In genomic region chr11:73327812-73328364, GRCh38 we compare ENCODE assay signal across 19 cellular contexts. TPM values are rescaled to one million over a fixed set of nuclear protein-coding genes. Genes with fewer than 3 reads are reported as not detected.
A peak's percentile ranks its signal among the peaks of the same experiment; 100 is the strongest.
DNase-seq lines count a peak whose midpoint lies in the region; ATAC-seq and TF ChIP-seq lines count a peak whose summit lies in the region.
"Had no signal": no experiment of that assay in that cellular context is flagged by ENCODE, and none has a peak within 500 bp of the region (broad histone marks: within the 10 kb centered on the region; RNA-seq: fewer than 3 reads in every experiment).

No MANE protein-coding gene starts in this region.

- in situ Hi-C loops in IMR-90 (cut with MboI; ENCODE audit: low sequenced_read_pairs), result no loop called here

- H4K20me1 ChIP-seq in IMR-90 (ENCODE audit: insufficient read depth, low read length) (peaks cover 71% of the 10 kb centered on the region), neural progenitor cell (ENCODE audit: low read depth) (peaks cover 42% of the 10 kb centered on the region), H9 (ENCODE audit: control insufficient read depth, insufficient read depth, insufficient read length) (no peaks in the 10 kb centered on the region)

- no peaks in the 10 kb centered on the region for H3K23me2 ChIP-seq in H9 (ENCODE audit: insufficient read length, low read depth, low read length, poor library complexity, severe bottlenecking)

- 0 out of 2 replicates have a peak overlapping the region, but pooled peaks have one; percentile 7 for H3K27ac ChIP-seq in IMR-90 (ENCODE audit: insufficient read depth, low read length)
- peak overlapping the region; percentile 33 for H3K27ac ChIP-seq in neural progenitor cell
- peak overlapping the region; percentile 98 to 100 for H3K27ac ChIP-seq in thoracic aorta
- no peak overlapping the region for H3K27ac ChIP-seq in H9 (ENCODE audit: insufficient read length, low read depth, low read length)
- H3K27ac ChIP-seq: ovary, SJCRH30 had no signal

- H3K27me3 Mint-ChIP-seq in brain (peaks cover 3% of the 10 kb centered on the region), neural progenitor cell (ENCODE audit: insufficient read depth, low read depth) (peaks cover 13% of the 10 kb centered on the region), H9 (ENCODE audit: low read depth) (peaks cover 58% of the 10 kb centered on the region)
- H3K27me3 Mint-ChIP-seq: activated CD4-positive, alpha-beta T cell treated with anti-CD3 and anti-CD28 coated beads for 36 hours had no signal

- no peak for DNase-seq in IMR-90
- no peak for DNase-seq in neural progenitor cell (ENCODE audit: low spot score)
- DNase-seq in thoracic aorta (ENCODE audit: low spot score), result no peak
- DNase-seq in H9, result no peak
- DNase-seq in activated T-cell treated with anti-CD3 and anti-CD28 coated beads, Interleukin-2, amount 50 U/mL, for 48 hours, result no peak
- DNase-seq: activated CD4-positive, alpha-beta T cell treated with anti-CD3 and anti-CD28 coated beads for 36 hours; erythroblast; GF-D8; head of caudate nucleus; islet precursor cell; midbrain; NCI-H187 treated with DMSO at 0.1 percent for 48 hours; NCI-H510A treated with DMSO at 0.1 percent for 48 hours; ovary; T1000 had no signal

- H3K9me3 Mint-ChIP-seq in brain, result no peaks in the 10 kb centered on the region
- H3K9me3 Mint-ChIP-seq in neural progenitor cell, result no peaks in the 10 kb centered on the region
- H3K9me3 Mint-ChIP-seq in H9, result no peaks in the 10 kb centered on the region

- peaks cover 32% of the 10 kb centered on the region for H3F3A ChIP-seq in neural progenitor cell (ENCODE audit: low read depth)

- H3K14ac ChIP-seq in IMR-90 (replicated peaks; ENCODE audit: low read depth, low read length) (peak overlapping the region; percentile 90), H9 (ENCODE audit: insufficient read depth, low read length) (no peak overlapping the region)

- H3K4me2 ChIP-seq in IMR-90 (ENCODE audit: low read depth, low read length), result no peak overlapping the region
- peak overlapping the region; percentile 25 for H3K4me2 ChIP-seq in neural progenitor cell
- H3K4me2 ChIP-seq in H9 (ENCODE audit: insufficient read depth, insufficient read length, low read length), result no peak overlapping the region

- H2BK15ac ChIP-seq in IMR-90 (ENCODE audit: low read depth, low read length) (peak overlapping the region; percentile 61; the same call in 1 of the 3 replicates), H9 (ENCODE audit: low read depth, low read length) (no peak overlapping the region)

- H3K9me3 ChIP-seq in IMR-90 (ENCODE audit: control insufficient read depth, insufficient read depth, low read length) (no peaks in the 10 kb centered on the region), neural progenitor cell (ENCODE audit: low read depth) (no peaks in the 10 kb centered on the region), thoracic aorta (no peaks in the 10 kb centered on the region), H9 (ENCODE audit: control insufficient read depth, low read depth, low read length) (no peaks in the 10 kb centered on the region)
- H3K9me3 ChIP-seq: ovary, SJCRH30 had no signal

- H3K27me3 ChIP-seq in IMR-90 (ENCODE audit: control insufficient read depth, insufficient read depth, low read length), result no peaks in the 10 kb centered on the region
- H3K27me3 ChIP-seq in neural progenitor cell, result no peaks in the 10 kb centered on the region
- no peaks in the 10 kb centered on the region for H3K27me3 ChIP-seq in thoracic aorta (replicated peaks; ENCODE audit: insufficient read depth)
- peaks cover 5% of the 10 kb centered on the region; the same call in 1 of the 2 replicates for H3K27me3 ChIP-seq in H9 (ENCODE audit: insufficient read depth, low read length)
- H3K27me3 ChIP-seq: ovary, SJCRH30 had no signal

- 70% methylated on average over 2 of the region's 4 CpGs; no CpG with 5 or more reads in 1 of the 2 experiments for WGBS in IMR-90 (ENCODE audit: extremely low coverage in 2 of 2, insufficient read length in 1 of 2), 2 experiments
- no CpG with 5 or more reads among the region's 4 CpGs for WGBS in H9 (ENCODE audit: extremely low coverage, insufficient read length, low lambda C conversion rate)

- no peak overlapping the region for H3K4me3 ChIP-seq in IMR-90 (ENCODE audit: insufficient read depth, low read depth, low read length)
- no peak overlapping the region for H3K4me3 ChIP-seq in neural progenitor cell
- H3K4me3 ChIP-seq in thoracic aorta, result no peak overlapping the region
- H3K4me3 ChIP-seq: ovary, SJCRH30 had no signal

- H3K9ac ChIP-seq in IMR-90 (ENCODE audit: low read depth, low read length) (no peak overlapping the region), neural progenitor cell (no peak overlapping the region), H9 (ENCODE audit: extremely low read depth, insufficient read length, low read length) (no peak overlapping the region)

- H3K4ac ChIP-seq in IMR-90 (ENCODE audit: low read depth, low read length) (peak overlapping the region; percentile 52), H9 (ENCODE audit: low read depth, low read length) (no peak overlapping the region)

- H3T11ph ChIP-seq in H9 (ENCODE audit: low read length), result no peak overlapping the region

- H3K56ac ChIP-seq in IMR-90 (ENCODE audit: extremely low read depth, insufficient read depth, low read length) (no peak overlapping the region), H9 (ENCODE audit: insufficient read length, low read depth, low read length) (no peak overlapping the region)

- peak overlapping the region; percentile 75 for H2AK5ac ChIP-seq in IMR-90 (ENCODE audit: low read depth, low read length)
- no peak overlapping the region for H2AK5ac ChIP-seq in H9 (ENCODE audit: insufficient read length, low read length)

- POLR2A ChIA-PET in IMR-90 (lab: Charles Lee; ENCODE audit: unreplicated experiment), result no interaction called here

- dilution Hi-C loops in IMR-90 (cut with HindIII; ENCODE audit: low sequenced_read_pairs, unreplicated experiment), result no loop called here

- H2AFZ ChIP-seq in IMR-90 (replicated peaks; ENCODE audit: low read length, poor library complexity) (no peak overlapping the region), neural progenitor cell (replicated peaks) (no peak overlapping the region), H9 (ENCODE audit: low read length) (no peak overlapping the region)

- H3K23ac ChIP-seq in IMR-90 (ENCODE audit: low read depth, low read length) (peak overlapping the region; percentile 65), H9 (ENCODE audit: insufficient read length, low read depth, low read length) (no peak overlapping the region)

- H2BK12ac ChIP-seq in H9 (ENCODE audit: insufficient read length, low read depth, low read length), result no peak overlapping the region

- H3K4me1 ChIP-seq in IMR-90 (ENCODE audit: control insufficient read depth, insufficient read depth, low read length) (peaks cover 68% of the 10 kb centered on the region), neural progenitor cell (peaks cover 77% of the 10 kb centered on the region), thoracic aorta (ENCODE audit: control insufficient read depth in 1 of 2, low read depth in 2 of 2) (peaks cover 76 to 95% of the 10 kb centered on the region in 2 donors), H9 (ENCODE audit: insufficient read depth, low read length) (peaks cover 11% of the 10 kb centered on the region; the same call in 1 of the 2 replicates)

- peaks cover 38% of the 10 kb centered on the region for H3K9me1 ChIP-seq in IMR-90 (ENCODE audit: insufficient read depth, low read length)

- no TSS peak for BruUV-seq in IMR-90 (replicated peaks; lab: Mats Ljungman, UMichigan)

- H3K36me3 ChIP-seq in IMR-90 (ENCODE audit: control insufficient read depth, insufficient read depth, low read length), result peaks cover 12% of the 10 kb centered on the region
- H3K36me3 ChIP-seq in neural progenitor cell, result no peaks in the 10 kb centered on the region
- H3K36me3 ChIP-seq in thoracic aorta, result peaks cover 3% of the 10 kb centered on the region
- H3K36me3 ChIP-seq: ovary had no signal

- H3K4me3 Mint-ChIP-seq in brain, result no peak overlapping the region
- no peak overlapping the region for H3K4me3 Mint-ChIP-seq in neural progenitor cell
- no peak overlapping the region for H3K4me3 Mint-ChIP-seq in H9
- H3K4me3 Mint-ChIP-seq: activated CD4-positive, alpha-beta T cell treated with anti-CD3 and anti-CD28 coated beads for 36 hours had no signal

- ATAC-seq in IMR-90 (ENCODE audit: low read depth) (no peak), thoracic aorta (ENCODE audit: insufficient number of reproducible peaks, low FRiP score, low read depth) (no peak), HG03565 (IDR thresholded peaks at IDR 0.05; ENCODE audit: unreplicated experiment) (no peak)
- ATAC-seq: activated CD4-positive, alpha-beta T cell treated with anti-CD3 and anti-CD28 coated beads for 36 hours had no signal

- TF ChIP-seq CTCF in IMR-90 (conservative IDR thresholded peaks at IDR 0.05; ENCODE audit: low read depth, low read length) (no peak), brain (conservative IDR thresholded peaks at IDR 0.05) (no peak), neural progenitor cell (IDR thresholded peaks at IDR 0.05) (no peak), thoracic aorta (IDR thresholded peaks at IDR 0.05) (no peak), H9 (conservative IDR thresholded peaks at IDR 0.05) (no peak)

- H4K5ac ChIP-seq in IMR-90 (ENCODE audit: low read depth, low read length), result no peak overlapping the region
- H4K5ac ChIP-seq in H9 (ENCODE audit: insufficient read length, low read depth, low read length), result no peak overlapping the region

- no peak for TF ChIP-seq RAD21 in IMR-90 (IDR thresholded peaks at IDR 0.05; ENCODE audit: low read length)

- H3K4me1 Mint-ChIP-seq in brain (peaks cover 92% of the 10 kb centered on the region), neural progenitor cell (peaks cover 89% of the 10 kb centered on the region), H9 (peaks cover 54 to 58% of the 10 kb centered on the region in 2 experiments)
- H3K4me1 Mint-ChIP-seq: activated CD4-positive, alpha-beta T cell treated with anti-CD3 and anti-CD28 coated beads for 36 hours had no signal

- H4K8ac ChIP-seq in IMR-90 (ENCODE audit: low read depth in 2 of 2, low read length in 2 of 2) (peak overlapping the region in 1 of 2 experiments; percentile 22; a peak in 1 of 4 replicates), H9 (replicated peaks; ENCODE audit: insufficient read length, low read depth, low read length) (no peak overlapping the region)

- CTCF ChIA-PET in IMR-90 (lab: Yijun Ruan, JAX), result no interaction called here

- peak overlapping the region; percentile 50 for H2AK9ac ChIP-seq in IMR-90 (replicated peaks; ENCODE audit: low read depth, low read length, poor library complexity)

- no peak overlapping the region for H2BK120ac ChIP-seq in IMR-90 (ENCODE audit: low read depth, low read length)
- H2BK120ac ChIP-seq in H9 (ENCODE audit: low read depth, low read length, poor library complexity, severe bottlenecking), result no peak overlapping the region

- H2BK5ac ChIP-seq in IMR-90 (ENCODE audit: low read depth, low read length, poor library complexity, severe bottlenecking), result peak overlapping the region; percentile 66
- H2BK5ac ChIP-seq in H9 (ENCODE audit: insufficient read length, low read length), result no peak overlapping the region

- H3K18ac ChIP-seq in IMR-90 (ENCODE audit: low read depth, low read length), result no peak overlapping the region
- no peak overlapping the region for H3K18ac ChIP-seq in H9 (ENCODE audit: insufficient read length, low read depth, low read length)

- TF ChIP-seq POLR2A in IMR-90 (IDR thresholded peaks at IDR 0.05; ENCODE audit: low read depth, low read length), result no peak

- H3K79me2 ChIP-seq in neural progenitor cell (ENCODE audit: low read depth), result peaks cover 58% of the 10 kb centered on the region
- no peaks in the 10 kb centered on the region for H3K79me2 ChIP-seq in H9 (ENCODE audit: insufficient read depth, low read length)

- no peak overlapping the region for H2BK20ac ChIP-seq in IMR-90 (ENCODE audit: low read depth, low read length)
- no peak overlapping the region for H2BK20ac ChIP-seq in H9 (ENCODE audit: low read depth, low read length, poor library complexity, severe bottlenecking)

- peaks cover 29 to 91% of the 10 kb centered on the region in 2 experiments; a peak in 3 of 4 replicates for H3K79me1 ChIP-seq in IMR-90 (ENCODE audit: low read depth in 1 of 2, low read length in 2 of 2)
- H3K79me1 ChIP-seq in H9 (ENCODE audit: insufficient read depth, low read depth, low read length, poor library complexity, severe bottlenecking), result no peaks in the 10 kb centered on the region

- H4K91ac ChIP-seq in IMR-90 (ENCODE audit: insufficient read depth, low read depth, low read length), result no peak overlapping the region
- H4K91ac ChIP-seq in H9 (ENCODE audit: insufficient read length, low read depth, low read length), result no peak overlapping the region

- H3K27ac Mint-ChIP-seq in brain (peak overlapping the region in 4 of 5 experiments; percentile 34 to 91 (median 68)), neural progenitor cell (peak overlapping the region; percentile 88), H9 (no peak overlapping the region; a peak in 1 of 7 replicates)
- H3K27ac Mint-ChIP-seq: activated CD4-positive, alpha-beta T cell treated with anti-CD3 and anti-CD28 coated beads for 36 hours had no signal

- H3K36me3 Mint-ChIP-seq in brain, result no peaks in the 10 kb centered on the region
- peaks cover 8% of the 10 kb centered on the region for H3K36me3 Mint-ChIP-seq in neural progenitor cell
- H3K36me3 Mint-ChIP-seq in H9 (ENCODE audit: insufficient read depth in 1 of 3, low read depth in 3 of 3), result peaks cover 0 to 3% (median 0%) of the 10 kb centered on the region in 3 experiments; a peak in 2 of 7 replicates

- intact Hi-C loops in IMR-90 (cut with micrococcal nuclease), result no loop called here

RNA-seq across cellular contexts. Expression of gene ARHGEF17, which starts 19.8 kb away (rescaled TPM):
- total RNA-seq in IMR-90 (2012; rRNA removed) (19.4 and 21.7 TPM in 2 replicates), neural progenitor cell (ENCODE audit: low replicate concordance) (19.9 and 41.8 TPM in 2 replicates), thoracic aorta (100 to 1,000 TPM; 244 to 308 TPM), H9 (2021) (6.2 and 7.4 TPM in 2 replicates)
- polyA plus RNA-seq in IMR-90 (2012; rRNA removed) (97.7 and 128 TPM in 2 replicates), brain (ENCODE audit: insufficient read depth, low read depth, low replicate concordance) (21.9 TPM)
- 30.1 and 51.0 TPM in 2 replicates for polyA plus RNA-seq in IMR-90 (2012; cell fraction: cytosol; rRNA removed)
- 388 and 880 TPM in 2 replicates for polyA plus RNA-seq in IMR-90 (2012; cell fraction: nucleus; rRNA removed; ENCODE audit: low replicate concordance)

RNA-seq across cellular contexts. Expression of gene RELT, which starts 48.3 kb away (rescaled TPM):
- total RNA-seq in IMR-90 (2012; rRNA removed), result 2.3 and 3.1 TPM in 2 replicates
- polyA plus RNA-seq in IMR-90 (2012; rRNA removed), result 5.3 and 6.5 TPM in 2 replicates
- polyA plus RNA-seq in IMR-90 (2012; cell fraction: cytosol; rRNA removed), result 4.3 and 5.3 TPM in 2 replicates
- polyA plus RNA-seq in IMR-90 (2012; cell fraction: nucleus; rRNA removed; ENCODE audit: low replicate concordance), result 17.5 and 30.8 TPM in 2 replicates
- polyA plus RNA-seq in brain (ENCODE audit: insufficient read depth, low read depth, low replicate concordance), result 8.3 TPM
- total RNA-seq in neural progenitor cell (ENCODE audit: low replicate concordance), result 5.4 and 15.0 TPM in 2 replicates
- total RNA-seq in thoracic aorta, result 10 to 100 TPM in 1 of 2 donors, 1 to 10 TPM in 1; 6.5 to 14.2 TPM
- total RNA-seq in H9 (2021), result 10.2 TPM in 2 replicates

RNA-seq across cellular contexts. Expression of gene P2RY6, which starts 55.8 kb away (rescaled TPM):
- total RNA-seq in IMR-90 (2012; rRNA removed) (under 0.01 TPM in 1 of 2 replicates, not detected in the other), neural progenitor cell (ENCODE audit: low replicate concordance) (0.25 TPM in 1 of 2 replicates, not detected in the other), thoracic aorta (10 to 100 TPM in 1 of 2 donors, 1 to 10 TPM in 1; 7.7 to 13.4 TPM), H9 (2021) (not detected in 2 replicates)
- polyA plus RNA-seq in IMR-90 (2012; rRNA removed) (0.37 and 0.44 TPM in 2 replicates), brain (ENCODE audit: insufficient read depth, low read depth, low replicate concordance) (0.49 TPM)
- polyA plus RNA-seq in IMR-90 (2012; cell fraction: cytosol; rRNA removed), result 0.67 TPM in 1 of 2 replicates, not detected in the other
- polyA plus RNA-seq in IMR-90 (2012; cell fraction: nucleus; rRNA removed; ENCODE audit: low replicate concordance), result 0.45 and 1.5 TPM in 2 replicates
- total RNA-seq: activated CD4-positive, alpha-beta T cell treated with anti-CD3 and anti-CD28 coated beads for 36 hours; dermis blood vessel endothelial cell; SJCRH30 had no signal

Comparison
In these comparisons a context has a peak if more than half of its experiments do, and no peak if none do; other contexts are left out.
1. H3K27ac Mint-ChIP-seq: peak in brain (4 of 5) and neural progenitor cell (single experiment); none in H9 (0 of 3).